ENCODE assay signal across 11 cellular contexts in the genomic region with DNA sequence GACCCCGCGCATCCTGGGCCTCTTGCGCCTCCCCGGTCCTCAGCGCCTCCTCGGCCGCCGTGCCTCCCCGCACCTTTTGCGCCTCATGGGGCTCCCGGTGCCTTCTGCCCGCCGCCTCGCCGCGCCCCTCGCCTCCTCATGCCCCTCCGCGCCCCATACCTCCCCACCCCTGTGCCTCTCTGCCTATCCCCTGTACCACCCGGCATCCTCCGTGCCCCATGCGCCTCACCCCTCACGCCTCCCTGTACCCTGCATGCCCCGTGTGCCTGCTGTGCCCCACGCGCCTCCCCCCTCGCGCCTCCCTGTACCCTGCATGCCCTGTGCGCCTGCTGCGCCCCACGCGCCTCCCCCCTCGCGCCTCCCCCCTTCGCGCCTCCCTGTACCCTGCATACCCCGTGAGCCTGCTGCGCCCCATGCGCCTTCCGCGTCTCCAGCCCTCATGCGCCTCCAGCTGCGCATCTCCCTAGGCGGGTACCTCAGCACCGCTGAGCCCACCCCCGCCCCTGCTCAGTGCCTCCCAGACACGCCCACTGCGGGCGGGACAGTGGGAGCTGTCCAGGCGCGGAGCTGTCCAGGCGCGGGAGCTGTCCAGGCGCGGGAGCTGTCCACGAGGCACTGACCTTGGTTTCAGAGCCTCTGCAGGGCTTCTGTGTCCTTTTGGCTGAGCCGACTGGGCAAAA. TPM values are rescaled to one million over a fixed set of nuclear protein-coding genes. Genes with fewer than 3 reads are reported as not detected.
DNase-seq lines count a peak whose midpoint lies in the region; TF ChIP-seq lines count a peak whose summit lies in the region.
"Had no signal": no experiment of that assay in that cellular context is flagged by ENCODE, and none has a peak within 500 bp of the region (broad histone marks: within the 10 kb centered on the region; RNA-seq: fewer than 3 reads in every experiment).

No MANE protein-coding gene starts in this region.

- H3K9me3 ChIP-seq in left ventricle myocardium inferior (replicated peaks), result no peaks in the 10 kb centered on the region

- intact Hi-C loops in left ventricle myocardium inferior (cut with micrococcal nuclease), result no loop called here

- H3K27me3 Mint-ChIP-seq in T-helper 2 cell treated with Interferon-gamma antibody and Interleukin-4, amounts not matched to agents 5 μg/mL and 100 μg/mL, for 36 hours (ENCODE audit: low read depth), result no peaks in the 10 kb centered on the region

- H3K27ac ChIP-seq in left ventricle myocardium inferior (replicated peaks), result no peak overlapping the region

- no peaks in the 10 kb centered on the region for H3K9me3 Mint-ChIP-seq in T-helper 2 cell treated with Interferon-gamma antibody and Interleukin-4, amounts not matched to agents 5 μg/mL and 100 μg/mL, for 36 hours

- peaks cover 30% of the 10 kb centered on the region for H3K36me3 Mint-ChIP-seq in T-helper 2 cell treated with Interferon-gamma antibody and Interleukin-4, amounts not matched to agents 5 μg/mL and 100 μg/mL, for 36 hours (ENCODE audit: low read depth)

- no peaks in the 10 kb centered on the region for H3K27me3 ChIP-seq in left ventricle myocardium inferior (ENCODE audit: low read depth)

- H3K27ac Mint-ChIP-seq in T-helper 2 cell treated with Interferon-gamma antibody and Interleukin-4, amounts not matched to agents 5 μg/mL and 100 μg/mL, for 36 hours, result no peak overlapping the region

- no peak overlapping the region for H3K4me3 Mint-ChIP-seq in T-helper 2 cell treated with Interferon-gamma antibody and Interleukin-4, amounts not matched to agents 5 μg/mL and 100 μg/mL, for 36 hours

- TF ChIP-seq CTCF in left ventricle myocardium inferior (IDR thresholded peaks at IDR 0.05; ENCODE audit: borderline replicate concordance), result no peak
- TF ChIP-seq CTCF in GM10266 (IDR thresholded peaks at IDR 0.05; ENCODE audit: control insufficient read depth, insufficient read depth, low read depth, missing control alignments), result no peak

- H3K36me3 ChIP-seq in left ventricle myocardium inferior, result peaks cover 5% of the 10 kb centered on the region

- peaks cover 20% of the 10 kb centered on the region for H3K4me1 Mint-ChIP-seq in T-helper 2 cell treated with Interferon-gamma antibody and Interleukin-4, amounts not matched to agents 5 μg/mL and 100 μg/mL, for 36 hours (ENCODE audit: low read depth)

- H3K4me1 ChIP-seq in left ventricle myocardium inferior, result peaks cover 66% of the 10 kb centered on the region

- peak overlapping the region; percentile 18 for H3K4me3 ChIP-seq in left ventricle myocardium inferior

- peak; percentile 56 for DNase-seq in ELF-1 (ENCODE audit: low read depth, low spot score)
- DNase-seq in amniotic epithelial cell (ENCODE audit: low read depth), result peak; percentile 69
- peak; percentile 47 for DNase-seq in left ventricle myocardium inferior
- peak; percentile 42 for DNase-seq in retina
- DNase-seq in GM19238 (ENCODE audit: insufficient read length, low spot score), result no peak
- DNase-seq in stimulated activated CD4-positive, alpha-beta T cell treated with anti-CD3 and anti-CD28 coated beads, Interleukin-15, amount 100 ng/mL, for 24 hours, result no peak
- no peak for DNase-seq in T-helper 2 cell treated with Interferon-gamma antibody and Interleukin-4, amounts not matched to agents 5 μg/mL and 100 μg/mL, for 36 hours (ENCODE audit: low spot score)
- no peak for DNase-seq in GM10266 (ENCODE audit: extremely low spot score)
- DNase-seq: amniotic stem cell, DMS153, NCI-H69 had no signal

RNA-seq across cellular contexts. Expression of a gene that starts 37.1 kb away (rescaled TPM):
- 66.8 TPM for total RNA-seq in left ventricle myocardium inferior

Comparison
In these comparisons a context has a peak if more than half of its experiments do, and no peak if none do; other contexts are left out.
1. DNase-seq: peak in ELF-1 (single experiment), amniotic epithelial cell (single experiment), left ventricle myocardium inferior (single experiment) and retina (single experiment); none in GM19238 (single experiment), stimulated activated CD4-positive, alpha-beta T cell treated with anti-CD3 and anti-CD28 coated beads, Interleukin-15, amount 100 ng/mL, for 24 hours (single experiment), T-helper 2 cell treated with Interferon-gamma antibody and Interleukin-4, amounts not matched to agents 5 μg/mL and 100 μg/mL, for 36 hours (single experiment) and GM10266 (single experiment).